Comparison of ENCODE assay signal across 32 cellular contexts in the genomic region with DNA sequence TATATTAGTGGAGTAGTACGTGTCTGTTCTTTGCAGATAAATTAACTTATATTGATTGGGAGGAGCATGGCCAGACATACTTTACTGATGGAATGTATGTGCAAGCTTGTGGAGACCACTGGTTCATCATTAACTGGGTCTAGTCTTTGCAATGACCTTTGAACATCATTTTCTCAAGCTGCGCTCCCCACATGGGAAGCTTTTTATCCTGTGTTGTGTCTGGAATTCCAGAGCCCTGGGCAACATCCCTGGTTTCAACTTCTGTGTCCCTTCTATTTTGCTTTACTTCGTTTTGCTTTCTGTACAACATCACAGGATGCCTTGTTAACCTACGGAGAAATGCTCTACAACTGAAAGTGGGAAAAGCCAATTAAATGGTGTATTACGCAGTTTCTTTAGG. TPM values are rescaled to one million over a fixed set of nuclear protein-coding genes. Genes with fewer than 3 reads are reported as not detected.
DNase-seq lines count a peak whose midpoint lies in the region; ATAC-seq and TF ChIP-seq lines count a peak whose summit lies in the region.
"Had no signal": no experiment of that assay in that cellular context is flagged by ENCODE, and none has a peak within 500 bp of the region (broad histone marks: within the 10 kb centered on the region; RNA-seq: fewer than 3 reads in every experiment).

No MANE protein-coding gene starts in this region.

- no peaks in the 10 kb centered on the region for H3K9me3 ChIP-seq in naive thymus-derived CD4-positive, alpha-beta T cell (ENCODE audit: control insufficient read depth in 2 of 3, low read length in 3 of 3)
- H3K9me3 ChIP-seq: BLaER1 treated with 17β-estradiol and CSF1 and Interleukin-3, amounts not matched to agents 10 nM and 100 nM; breast epithelium; gastroesophageal sphincter; pancreas; thoracic aorta; vagina had no signal

- DNase-seq in ACHN (peak; percentile 29), HK-2 (ENCODE audit: unreplicated experiment) (peak; percentile 14), epithelial cell of proximal tubule (ENCODE audit: low read depth) (peak; percentile 22), GM19240 (ENCODE audit: insufficient read length, low spot score) (no peak), MCF 10A (ENCODE audit: unreplicated experiment) (no peak), T-helper 2 cell (no peak), A172 (ENCODE audit: low spot score) (no peak)
- DNase-seq in naive thymus-derived CD4-positive, alpha-beta T cell, result no peak
- DNase-seq: activated CD4-positive, alpha-beta memory T cell treated with anti-CD3 and anti-CD28 coated beads, Interleukin-2, amount 10 ng/mL, durations not matched to agents 7 days and 5 days; activated CD8-positive, alpha-beta memory T cell treated with anti-CD3 and anti-CD28 coated beads, Interleukin-2, amount 50 U/mL, for 48 hours; activated naive CD4-positive, alpha-beta T cell treated with anti-CD3 and anti-CD28 coated beads, Interleukin-2, amount 10 ng/mL, durations not matched to agents 7 days and 5 days; hippocampal formation; KBM-7; left cardiac atrium; NCI-H1105; NCI-H187 treated with DMSO at 0.1 percent for 48 hours; NCI-H2171 treated with DMSO at 0.1 percent for 48 hours; NCI-H510A; OCI-M1; right cardiac atrium; stimulated activated CD4-positive, alpha-beta T cell treated with anti-CD3 and anti-CD28 coated beads, Interleukin-1b, Interleukin-23, amount 100 ng/mL, for 48 hours; stimulated activated naive CD8-positive, alpha-beta T cell treated with anti-CD3 and anti-CD28 coated beads, Interleukin-15, Interleukin-2, amounts not matched to agents 100 U/mL and 50 U/mL, for 24 hours had no signal

- H3K9me3 Mint-ChIP-seq in naive thymus-derived CD4-positive, alpha-beta T cell, result no peaks in the 10 kb centered on the region
- H3K9me3 Mint-ChIP-seq in MCF 10A (ENCODE audit: unreplicated experiment), result no peaks in the 10 kb centered on the region
- H3K9me3 Mint-ChIP-seq: activated CD4-positive, alpha-beta memory T cell treated with anti-CD3 and anti-CD28 coated beads, Interleukin-2, amount 10 ng/mL, durations not matched to agents 7 days and 5 days; activated naive CD4-positive, alpha-beta T cell treated with anti-CD3 and anti-CD28 coated beads, Interleukin-2, amount 10 ng/mL, durations not matched to agents 7 days and 5 days; activated T-helper 17 cell treated with anti-CD3 and anti-CD28 coated beads, Interleukin-2, amount 50 U/mL, for 72 hours; GM23338; neural progenitor cell had no signal

- BruUV-seq in MCF 10A (replicated peaks; lab: Mats Ljungman, UMichigan), result no TSS peak

- H3K4me1 Mint-ChIP-seq in naive thymus-derived CD4-positive, alpha-beta T cell, result peaks cover 15 to 53% (median 46%) of the 10 kb centered on the region in 7 donors
- H3K4me1 Mint-ChIP-seq in MCF 10A (ENCODE audit: insufficient read depth, unreplicated experiment), result no peaks in the 10 kb centered on the region
- H3K4me1 Mint-ChIP-seq: neural progenitor cell had no signal

- H3K36me3 ChIP-seq in naive thymus-derived CD4-positive, alpha-beta T cell (ENCODE audit: control insufficient read depth in 2 of 3, insufficient read depth in 3 of 3, low read length in 3 of 3), result no peaks in the 10 kb centered on the region
- H3K36me3 ChIP-seq: breast epithelium, neural progenitor cell had no signal

- H3K27me3 Mint-ChIP-seq in naive thymus-derived CD4-positive, alpha-beta T cell, result peaks cover 0 to 4% (median 0%) of the 10 kb centered on the region in 5 donors
- H3K27me3 Mint-ChIP-seq in MCF 10A (ENCODE audit: insufficient read depth, unreplicated experiment), result no peaks in the 10 kb centered on the region
- H3K27me3 Mint-ChIP-seq: activated T-helper 17 cell treated with anti-CD3 and anti-CD28 coated beads, Interleukin-2, amount 50 U/mL, for 72 hours had no signal

- H3K27ac ChIP-seq in naive thymus-derived CD4-positive, alpha-beta T cell (ENCODE audit: low read depth, low read length), result no peak overlapping the region
- H3K27ac ChIP-seq: BLaER1 treated with 17β-estradiol and CSF1 and Interleukin-3, amounts not matched to agents 10 nM and 100 nM; gastroesophageal sphincter; neural progenitor cell; pancreas; thoracic aorta; vagina had no signal

- CTCF ChIA-PET in naive thymus-derived CD4-positive, alpha-beta T cell (lab: Charles Lee), result interaction anchor here (1.0 kb wide), 1 partner anchor 102 kb away, joined by 3 read pairs; no protein-coding TSS in a partner anchor
- CTCF ChIA-PET in MCF 10A (lab: Yijun Ruan, JAX), result interaction anchor here (0.6 to 13.0 kb wide), 2 partner anchors 25 to 274 kb away, joined by 4 to 107 read pairs; no protein-coding TSS in a partner anchor

- peaks cover 17 to 29% of the 10 kb centered on the region in 2 donors for H3K4me1 ChIP-seq in naive thymus-derived CD4-positive, alpha-beta T cell (ENCODE audit: control insufficient read depth in 2 of 2, insufficient read depth in 2 of 2, low read length in 2 of 2)
- H3K4me1 ChIP-seq: breast epithelium, gastroesophageal sphincter, neural progenitor cell, pancreas, vagina had no signal

- POLR2A ChIA-PET in naive thymus-derived CD4-positive, alpha-beta T cell (lab: Charles Lee), result interaction anchor here (1.1 kb wide), 1 partner anchor 80 kb away, joined by 4 read pairs; the partner anchor contains the start of gene SAR1A
- POLR2A ChIA-PET in MCF 10A (lab: Yijun Ruan, JAX), result no interaction called here

- peaks cover 0 to 10% (median 6%) of the 10 kb centered on the region in 5 donors for H3K36me3 Mint-ChIP-seq in naive thymus-derived CD4-positive, alpha-beta T cell
- H3K36me3 Mint-ChIP-seq in MCF 10A (ENCODE audit: insufficient read depth, unreplicated experiment), result peaks cover 34% of the 10 kb centered on the region

- no peaks in the 10 kb centered on the region for H3K27me3 ChIP-seq in naive thymus-derived CD4-positive, alpha-beta T cell (ENCODE audit: control insufficient read depth in 2 of 2, insufficient read depth in 2 of 2, low read length in 2 of 2)
- H3K27me3 ChIP-seq: BLaER1 treated with 17β-estradiol and CSF1 and Interleukin-3, amounts not matched to agents 10 nM and 100 nM; breast epithelium; gastroesophageal sphincter; neural progenitor cell; pancreas; vagina had no signal

- no peak overlapping the region for H3K4me3 Mint-ChIP-seq in naive thymus-derived CD4-positive, alpha-beta T cell
- no peak overlapping the region for H3K4me3 Mint-ChIP-seq in MCF 10A (ENCODE audit: unreplicated experiment)
- H3K4me3 Mint-ChIP-seq: activated CD4-positive, alpha-beta memory T cell treated with anti-CD3 and anti-CD28 coated beads, Interleukin-2, amount 10 ng/mL, durations not matched to agents 7 days and 5 days; activated naive CD4-positive, alpha-beta T cell treated with anti-CD3 and anti-CD28 coated beads, Interleukin-2, amount 10 ng/mL, durations not matched to agents 7 days and 5 days; GM23338; neural progenitor cell had no signal

- H3K27ac Mint-ChIP-seq in naive thymus-derived CD4-positive, alpha-beta T cell, result peak overlapping the region in 8 of 9 donors; percentile 37 to 99 (median 84)
- H3K27ac Mint-ChIP-seq in MCF 10A (ENCODE audit: low read depth, unreplicated experiment), result no peak overlapping the region
- H3K27ac Mint-ChIP-seq: GM23338, neural progenitor cell had no signal

- ATAC-seq in naive thymus-derived CD4-positive, alpha-beta T cell, result no peak
- ATAC-seq: activated CD4-positive, CD25-positive, alpha-beta regulatory T cell treated with anti-CD3 and anti-CD28 coated beads, Interleukin-2, amount 50 U/mL, for 24 hours; activated T-helper 17 cell treated with anti-CD3 and anti-CD28 coated beads, Interleukin-2, amount 50 U/mL, for 72 hours; gastroesophageal sphincter; GM23338; left cardiac atrium; pancreas; right cardiac atrium; stimulated activated naive CD8-positive, alpha-beta T cell treated with anti-CD3 and anti-CD28 coated beads, Interleukin-15, Interleukin-2, amounts not matched to agents 100 U/mL and 50 U/mL, for 24 hours had no signal

- no peak overlapping the region for H3K4me3 ChIP-seq in epithelial cell of proximal tubule (ENCODE audit: low read depth, low read length)
- H3K4me3 ChIP-seq in naive thymus-derived CD4-positive, alpha-beta T cell (ENCODE audit: low read length), result no peak overlapping the region
- H3K4me3 ChIP-seq: BLaER1 treated with 17β-estradiol and CSF1 and Interleukin-3, amounts not matched to agents 10 nM and 100 nM; breast epithelium; gastroesophageal sphincter; GM23338; neural progenitor cell; pancreas; thoracic aorta; vagina had no signal

- TF ChIP-seq CTCF in epithelial cell of proximal tubule (conservative IDR thresholded peaks at IDR 0.05; ENCODE audit: low read depth, low read length) (no peak), MCF 10A (IDR thresholded peaks at IDR 0.05; ENCODE audit: unreplicated experiment) (no peak)

- intact Hi-C loops in naive thymus-derived CD4-positive, alpha-beta T cell (cut with micrococcal nuclease), result loop anchor here in 1 of 2 donors (5.0 kb wide), 2 partner anchors 726 to 796 kb away; partner anchors contain the start of genes PCBD1 and SGPL1
- intact Hi-C loops in MCF 10A (cut with micrococcal nuclease), result no loop called here

- in situ Hi-C loops in ACHN (cut with HindIII; ENCODE audit: low pct_ligation_motif_present, low pct_unique_long_range_greater_than_20kb, low sequenced_read_pairs), result no loop called here

RNA-seq across cellular contexts. Expression of gene MACROH2A2, which starts 38.3 kb away (rescaled TPM):
- total RNA-seq in epithelial cell of proximal tubule, result 53.2 and 62.8 TPM in 2 replicates
- total RNA-seq in naive thymus-derived CD4-positive, alpha-beta T cell, result 1 to 10 TPM; 3.1 to 6.0 (median 4.2) TPM
- 1 to 10 TPM; 3.8 to 4.6 TPM for polyA plus RNA-seq in naive thymus-derived CD4-positive, alpha-beta T cell
- total RNA-seq in MCF 10A (2022), result 17.6 and 21.3 TPM in 2 replicates
- total RNA-seq in A172 (2014; rRNA removed; shearing (Covaris generic)), result 12.7 and 15.0 TPM in 2 replicates

RNA-seq across cellular contexts. Expression of gene AIFM2, which starts 41.7 kb away (rescaled TPM):
- 3.7 and 11.6 TPM in 2 replicates for total RNA-seq in epithelial cell of proximal tubule
- total RNA-seq in naive thymus-derived CD4-positive, alpha-beta T cell, result 1 to 10 TPM; 3.0 to 5.5 (median 3.2) TPM
- 1 to 10 TPM in 1 of 2 donors, under 1 TPM in 1; 0.91 to 2.9 TPM for polyA plus RNA-seq in naive thymus-derived CD4-positive, alpha-beta T cell
- 19.2 and 21.9 TPM in 2 replicates for total RNA-seq in MCF 10A (2022)
- 15.3 and 16.3 TPM in 2 replicates for total RNA-seq in A172 (2014; rRNA removed; shearing (Covaris generic))

RNA-seq across cellular contexts. Expression of gene TYSND1, which starts 55.5 kb away (rescaled TPM):
- 14.3 and 21.7 TPM in 2 replicates for total RNA-seq in epithelial cell of proximal tubule
- 10 to 100 TPM; 13.8 to 35.9 (median 19.5) TPM for total RNA-seq in naive thymus-derived CD4-positive, alpha-beta T cell
- 10 to 100 TPM; 21.0 to 25.0 TPM for polyA plus RNA-seq in naive thymus-derived CD4-positive, alpha-beta T cell
- total RNA-seq in MCF 10A (2022), result 14.6 and 16.5 TPM in 2 replicates
- total RNA-seq in A172 (2014; rRNA removed; shearing (Covaris generic)), result 16.8 and 19.1 TPM in 2 replicates

Comparison
In these comparisons a context has a peak if more than half of its experiments do, and no peak if none do; other contexts are left out.
1. DNase-seq: peak in ACHN (single experiment), HK-2 (single experiment) and epithelial cell of proximal tubule (single experiment); none in naive thymus-derived CD4-positive, alpha-beta T cell (0 of 9), GM19240 (single experiment), MCF 10A (single experiment), T-helper 2 cell (0 of 5) and A172 (single experiment).